Comparison of ENCODE assay signal across 8 cellular contexts in genomic region chr19:58181902-58182576, GRCh38. TPM values are rescaled to one million over a fixed set of nuclear protein-coding genes. Genes with fewer than 3 reads are reported as not detected.
A peak's percentile ranks its signal among the peaks of the same experiment; 100 is the strongest.
DNase-seq lines count a peak whose midpoint lies in the region; ATAC-seq and TF ChIP-seq lines count a peak whose summit lies in the region.

No MANE protein-coding gene starts in this region.

- peaks cover 0 to 5% of the 10 kb centered on the region in 2 donors for H3K4me1 ChIP-seq in esophagus (ENCODE audit: control insufficient read depth in 2 of 2, insufficient read depth in 2 of 2, low read length in 1 of 2)
- H3K4me1 ChIP-seq in neuron (ENCODE audit: insufficient read depth, low read length), result peaks cover 7% of the 10 kb centered on the region
- H3K4me1 ChIP-seq in thyroid gland, result peaks cover 0 to 10% of the 10 kb centered on the region in 2 donors

- 41 to 47% methylated on average over 4 of the region's 4 CpGs for WGBS in esophagus, 2 donors
- WGBS in thyroid gland, 2 donors, result 26 to 30% methylated on average over 4 of the region's 4 CpGs

- H2AFZ ChIP-seq in neuron (ENCODE audit: low read depth, low read length), result no peak overlapping the region

- peak; percentile 20 to 56 for DNase-seq in NCI-H446 (lab: John Stamatoyannopoulos, UW)
- no peak for DNase-seq in NCI-H446 treated with DMSO at 0.1 percent for 48 hours (lab: John Stamatoyannopoulos, UW)
- DNase-seq in NCI-H748 (lab: John Stamatoyannopoulos, UW; ENCODE audit: unreplicated experiment), result peak; percentile 75
- peak; percentile 28 for DNase-seq in activated CD8-positive, alpha-beta memory T cell treated with anti-CD3 and anti-CD28 coated beads, Interleukin-2, amount 50 U/mL, for 1 hour (ENCODE audit: extremely low read depth)
- peak; percentile 49 to 57 for DNase-seq in thyroid gland

- TF ChIP-seq POLR2A in thyroid gland (IDR thresholded peaks at IDR 0.05), result no peak

- no peaks in the 10 kb centered on the region for H3K27me3 ChIP-seq in esophagus (ENCODE audit: control insufficient read depth in 1 of 2, insufficient read depth in 2 of 2, low read length in 2 of 2)
- H3K27me3 ChIP-seq in neuron (ENCODE audit: insufficient read depth, low read length), result no peaks in the 10 kb centered on the region
- H3K27me3 ChIP-seq in thyroid gland, result no peaks in the 10 kb centered on the region

- H3K27ac ChIP-seq in esophagus (ENCODE audit: low read depth in 2 of 2, low read length in 1 of 2), result peak overlapping the region; percentile 99 to 100
- peak overlapping the region; percentile 98 to 99 (median 99) for H3K27ac ChIP-seq in thyroid gland

- H3K4me3 ChIP-seq in esophagus (ENCODE audit: low read depth in 1 of 2, low read length in 2 of 2), result peak overlapping the region; percentile 43 to 75
- H3K4me3 ChIP-seq in neuron (ENCODE audit: low read length), result peak overlapping the region; percentile 79
- H3K4me3 ChIP-seq in thyroid gland (replicated peaks in 1 of 3), result peak overlapping the region in 2 of 3 donors; percentile 15 to 83

- H3K9me3 ChIP-seq in esophagus (ENCODE audit: control insufficient read depth in 2 of 2, insufficient read depth in 1 of 2, low read depth in 1 of 2, low read length in 1 of 2) (peaks cover 19 to 56% of the 10 kb centered on the region in 2 donors), neuron (ENCODE audit: low read length) (peaks cover 60% of the 10 kb centered on the region), thyroid gland (no peaks in the 10 kb centered on the region)

- intact Hi-C loops in thyroid gland (cut with DNase I), result no loop called here

- TF ChIP-seq CTCF in thyroid gland (IDR thresholded peaks at IDR 0.05), result peak in 5 of 6 experiments; percentile 17 to 37 (median 31)

- no peak for ATAC-seq in GM18519 (IDR thresholded peaks at IDR 0.05; ENCODE audit: low FRiP score, unreplicated experiment)

- H3K36me3 ChIP-seq in esophagus (ENCODE audit: control insufficient read depth in 2 of 2, insufficient read depth in 2 of 2, low read length in 1 of 2) (peaks cover 6 to 14% of the 10 kb centered on the region in 2 donors), neuron (ENCODE audit: insufficient read depth, low read length) (peaks cover 29% of the 10 kb centered on the region), thyroid gland (peaks cover 18 to 24% of the 10 kb centered on the region in 2 donors)

RNA-seq across cellular contexts. Expression of gene ZNF274, which starts 0.8 kb away (rescaled TPM):
- 10 to 100 TPM; 15.4 to 16.7 TPM for polyA plus RNA-seq in esophagus
- 10 to 100 TPM; 43.0 to 75.3 (median 49.9) TPM for total RNA-seq in thyroid gland

RNA-seq across cellular contexts. Expression of gene ZNF329, which starts 31.4 kb away (rescaled TPM):
- polyA plus RNA-seq in esophagus, result 1 to 10 TPM; 2.0 to 2.3 TPM
- 10 to 100 TPM; 15.6 to 20.6 (median 17.6) TPM for total RNA-seq in thyroid gland

RNA-seq across cellular contexts. Expression of gene ZNF544, which starts 46.7 kb away (rescaled TPM):
- polyA plus RNA-seq in esophagus, result 10 to 100 TPM; 14.7 to 17.9 TPM
- total RNA-seq in thyroid gland, result 100 to 1,000 TPM in 1 of 4 donors, 10 to 100 TPM in 3; 64.7 to 103 (median 76.5) TPM
